2 cellular contexts compared by ENCODE assay signal in genomic region chr2:108940156-108940555, GRCh38.
TF ChIP-seq lines count a peak whose summit lies in the region.

No MANE protein-coding gene starts in this region.

TF ChIP-seq in HepG2, 621 proteins besides CTCF, POLR2A, EP300 and RAD21:
- TF ChIP-seq KDM5B (CRISPR knock-in tag; IDR thresholded peaks at IDR 0.05; ENCODE audit: borderline replicate concordance) = no peak
- TF ChIP-seq MNT (IDR thresholded peaks at IDR 0.05) = peak; percentile 99

TF ChIP-seq in HEK293, 187 proteins besides CTCF, POLR2A, EP300 and RAD21:
- TF ChIP-seq ZFHX2 (tag by site-specific recombination; conservative IDR thresholded peaks at IDR 0.05) (0 out of 2 replicates have a peak, but pooled peaks have one; percentile 13), ZNF112 (tag by site-specific recombination; IDR thresholded peaks at IDR 0.05) (no peak), EGR2 (tag by site-specific recombination; IDR thresholded peaks at IDR 0.05; ENCODE audit: low read depth) (peak; percentile 22; the same call in 1 of the 2 replicates)
TF ChIP-seq in HEK293: peak in this region for 2.
